In genomic region chr2:31004252-31004651, GRCh38 we compare ENCODE assay signal across 25 cellular contexts.
DNase-seq lines count a peak whose midpoint lies in the region; ATAC-seq, FAIRE-seq and TF ChIP-seq lines count a peak whose summit lies in the region.
"Had no signal": no experiment of that assay in that cellular context is flagged by ENCODE, and none has a peak within 500 bp of the region (broad histone marks: within the 10 kb centered on the region; RNA-seq: fewer than 3 reads in every experiment).

No MANE protein-coding gene starts in this region.

- H3K4ac ChIP-seq in H9 (ENCODE audit: low read depth, low read length): no peak overlapping the region

- no peak overlapping the region for H4K5ac ChIP-seq in H9 (ENCODE audit: insufficient read length, low read depth, low read length)

- no peaks in the 10 kb centered on the region for H3K79me1 ChIP-seq in H9 (ENCODE audit: insufficient read depth, low read depth, low read length, poor library complexity, severe bottlenecking)

- H3K27ac ChIP-seq in H9 (ENCODE audit: insufficient read length, low read depth, low read length): no peak overlapping the region
- no peak overlapping the region for H3K27ac ChIP-seq in keratinocyte (ENCODE audit: control insufficient read depth, insufficient read depth, low read length)
- H3K27ac ChIP-seq in right atrium auricular region: no peak overlapping the region
- H3K27ac ChIP-seq: Peyer's patch, SJCRH30 had no signal

- no peaks in the 10 kb centered on the region for H3K23me2 ChIP-seq in H9 (ENCODE audit: insufficient read length, low read depth, low read length, poor library complexity, severe bottlenecking)

- peaks cover 0 to 3% of the 10 kb centered on the region in 2 experiments; a peak in 2 of 4 replicates for H3K4me1 Mint-ChIP-seq in H9
- H3K4me1 Mint-ChIP-seq in brain: peaks cover 64% of the 10 kb centered on the region

- no peak overlapping the region for H4K8ac ChIP-seq in H9 (replicated peaks; ENCODE audit: insufficient read length, low read depth, low read length)

- H3T11ph ChIP-seq in H9 (ENCODE audit: low read length): no peak overlapping the region

- DNase-seq in H9 (no peak), keratinocyte (ENCODE audit: low read depth, low spot score) (no peak), omental fat pad (ENCODE audit: low spot score) (no peak), right atrium auricular region (ENCODE audit: low spot score) (no peak), RPMI8226 (no peak)
- no peak for DNase-seq in central memory CD4-positive, alpha-beta T cell
- DNase-seq: BE2C; COR-L47; DMS 273 treated with DMSO at 0.1 percent for 48 hours; DMS79 treated with DMSO at 0.1 percent for 48 hours; KBM-7; NCI-H1092; NCI-H1436; NCI-H1930; NCI-H2227 treated with DMSO at 0.1 percent for 48 hours; NCI-H510A treated with DMSO at 0.1 percent for 48 hours; NCI-H774; NK-92 treated with Interleukin-12 subunit alpha and Interleukin-12 subunit beta, amount 100 ng/mL, for 24 hours; Peyer's patch; SJCRH30 had no signal

- ATAC-seq in omental fat pad (ENCODE audit: low FRiP score) (peak; percentile 43), GM18511 (IDR thresholded peaks at IDR 0.05; ENCODE audit: unreplicated experiment) (no peak)
- ATAC-seq: HepG2 had no signal

- peak; percentile 13 for FAIRE-seq in keratinocyte (lab: Jason Lieb, UNC)
- FAIRE-seq: GM12891, H1, HepG2 had no signal

- H2AK5ac ChIP-seq in H9 (ENCODE audit: insufficient read length, low read length): no peak overlapping the region

- H3K9ac ChIP-seq in H9 (ENCODE audit: extremely low read depth, insufficient read length, low read length) (no peak overlapping the region), keratinocyte (ENCODE audit: control insufficient read depth, extremely low read depth, insufficient read depth, low read length) (no peak overlapping the region)

- no peak overlapping the region for H2BK12ac ChIP-seq in H9 (ENCODE audit: insufficient read length, low read depth, low read length)

- no peak overlapping the region for H2BK5ac ChIP-seq in H9 (ENCODE audit: insufficient read length, low read length)

- H3K79me2 ChIP-seq in H9 (ENCODE audit: insufficient read depth, low read length): no peaks in the 10 kb centered on the region
- no peaks in the 10 kb centered on the region for H3K79me2 ChIP-seq in keratinocyte (ENCODE audit: control insufficient read depth, insufficient read depth, low read length)

- H3K4me3 Mint-ChIP-seq in H9 (no peak overlapping the region), brain (no peak overlapping the region)

- no peak overlapping the region for H3K18ac ChIP-seq in H9 (ENCODE audit: insufficient read length, low read depth, low read length)

- H3K36me3 Mint-ChIP-seq in H9 (ENCODE audit: insufficient read depth in 1 of 3, low read depth in 3 of 3) (no peaks in the 10 kb centered on the region), brain (no peaks in the 10 kb centered on the region)

- H3K27me3 ChIP-seq in H9 (ENCODE audit: insufficient read depth, low read length) (no peaks in the 10 kb centered on the region), keratinocyte (ENCODE audit: control insufficient read depth, extremely low read depth, insufficient read depth, low read length) (no peaks in the 10 kb centered on the region), right atrium auricular region (no peaks in the 10 kb centered on the region)
- H3K27me3 ChIP-seq: BE2C, Peyer's patch had no signal

- H2BK120ac ChIP-seq in H9 (ENCODE audit: low read depth, low read length, poor library complexity, severe bottlenecking): no peak overlapping the region

- TF ChIP-seq CTCF in H9 (conservative IDR thresholded peaks at IDR 0.05) (no peak), brain (conservative IDR thresholded peaks at IDR 0.05) (no peak), keratinocyte (optimal IDR thresholded peaks at IDR 0.05 in 1 of 3, IDR thresholded peaks at IDR 0.05 in 1 of 3, conservative IDR thresholded peaks at IDR 0.05 in 1 of 3; ENCODE audit: extremely low read depth in 1 of 3, insufficient read depth in 2 of 3, low read length in 3 of 3) (no peak), omental fat pad (IDR thresholded peaks at IDR 0.05) (no peak), right atrium auricular region (IDR thresholded peaks at IDR 0.05) (no peak)

- H3K27ac Mint-ChIP-seq in H9 (peak overlapping the region in 2 of 3 experiments; percentile 25 to 75; a peak in 2 of 7 replicates), brain (peak overlapping the region in 3 of 5 experiments; percentile 34 to 70 (median 69))

- H3K9me3 Mint-ChIP-seq in H9 (no peaks in the 10 kb centered on the region), brain (peaks cover 0 to 3% (median 0%) of the 10 kb centered on the region in 5 experiments)

- H4K91ac ChIP-seq in H9 (ENCODE audit: insufficient read length, low read depth, low read length): no peak overlapping the region

- H3K36me3 ChIP-seq in keratinocyte (ENCODE audit: control insufficient read depth in 2 of 2, extremely low read depth in 1 of 2, insufficient read depth in 2 of 2, low read length in 2 of 2) (no peaks in the 10 kb centered on the region), right atrium auricular region (no peaks in the 10 kb centered on the region)
- H3K36me3 ChIP-seq: BE2C, Peyer's patch, SJCRH30 had no signal

- no peak overlapping the region for H2BK15ac ChIP-seq in H9 (ENCODE audit: low read depth, low read length)

- H3K4me1 ChIP-seq in H9 (ENCODE audit: insufficient read depth, low read length) (no peaks in the 10 kb centered on the region), keratinocyte (ENCODE audit: control insufficient read depth, extremely low read depth, insufficient read depth, low read length) (no peaks in the 10 kb centered on the region), right atrium auricular region (peaks cover 0 to 5% of the 10 kb centered on the region in 2 donors)
- H3K4me1 ChIP-seq: Peyer's patch, SJCRH30 had no signal

- no peak overlapping the region for H3K23ac ChIP-seq in H9 (ENCODE audit: insufficient read length, low read depth, low read length)

- H2AFZ ChIP-seq in H9 (ENCODE audit: low read length) (no peak overlapping the region), keratinocyte (ENCODE audit: control insufficient read depth, low read length) (no peak overlapping the region)

- no peaks in the 10 kb centered on the region for H3K9me3 ChIP-seq in H9 (ENCODE audit: control insufficient read depth, low read depth, low read length)
- H3K9me3 ChIP-seq in keratinocyte (ENCODE audit: control insufficient read depth, low read depth, low read length): no peaks in the 10 kb centered on the region
- H3K9me3 ChIP-seq in right atrium auricular region: no peaks in the 10 kb centered on the region
- H3K9me3 ChIP-seq: BE2C, Peyer's patch, SJCRH30 had no signal

- H3K14ac ChIP-seq in H9 (ENCODE audit: insufficient read depth, low read length): peak overlapping the region; percentile 18; the same call in 1 of the 2 replicates

- H3K4me3 ChIP-seq in keratinocyte (ENCODE audit: control insufficient read depth in 2 of 3, extremely low read depth in 1 of 3, insufficient read depth in 2 of 3, low read depth in 1 of 3, low read length in 3 of 3) (no peak overlapping the region), right atrium auricular region (no peak overlapping the region)
- H3K4me3 ChIP-seq: Peyer's patch, SJCRH30 had no signal

- H3K27me3 Mint-ChIP-seq in H9 (ENCODE audit: low read depth) (peaks cover 3% of the 10 kb centered on the region), brain (peaks cover 6% of the 10 kb centered on the region)

- dilution Hi-C loops in keratinocyte (cut with MboI; ENCODE audit: extremely low pct_ligation_motif_present, low sequenced_read_pairs): no loop called here

- H3K9me1 ChIP-seq in keratinocyte (ENCODE audit: control insufficient read depth, extremely low read depth, insufficient read depth, low read length): no peaks in the 10 kb centered on the region

- H2BK20ac ChIP-seq in H9 (ENCODE audit: low read depth, low read length, poor library complexity, severe bottlenecking): no peak overlapping the region

- H3K4me2 ChIP-seq in H9 (ENCODE audit: insufficient read depth, insufficient read length, low read length) (no peak overlapping the region), keratinocyte (ENCODE audit: control insufficient read depth, extremely low read depth, insufficient read depth, low read depth, low read length) (no peak overlapping the region)

- H4K20me1 ChIP-seq in H9 (ENCODE audit: control insufficient read depth, insufficient read depth, insufficient read length) (no peaks in the 10 kb centered on the region), keratinocyte (ENCODE audit: control insufficient read depth, extremely low read depth, insufficient read depth, low read length) (no peaks in the 10 kb centered on the region)

- H3K56ac ChIP-seq in H9 (ENCODE audit: insufficient read length, low read depth, low read length): no peak overlapping the region
